30 cellular contexts compared by ENCODE assay signal in the genomic region with DNA sequence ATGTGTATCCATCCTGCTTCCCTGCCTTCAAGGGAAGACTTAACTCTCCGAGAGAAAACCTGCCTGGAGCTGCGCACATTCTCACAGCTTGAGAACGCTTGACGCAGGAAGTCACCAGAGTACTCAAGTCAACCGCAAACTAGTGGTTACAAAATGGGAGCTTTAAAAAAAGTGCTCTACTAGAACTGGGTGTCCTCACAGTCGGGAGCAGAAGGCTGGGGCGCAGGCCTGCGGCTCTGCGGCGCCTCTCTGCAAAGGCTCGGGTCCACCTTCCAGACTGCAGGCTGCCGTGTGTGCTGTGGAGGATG. TPM values are rescaled to one million over a fixed set of nuclear protein-coding genes. Genes with fewer than 3 reads are reported as not detected.
DNase-seq lines count a peak whose midpoint lies in the region; ATAC-seq, FAIRE-seq and TF ChIP-seq lines count a peak whose summit lies in the region.
"Had no signal": no experiment of that assay in that cellular context is flagged by ENCODE, and none has a peak within 500 bp of the region (broad histone marks: within the 10 kb centered on the region; RNA-seq: fewer than 3 reads in every experiment).

No MANE protein-coding gene starts in this region.

- no peaks in the 10 kb centered on the region for H4K20me1 ChIP-seq in mammary epithelial cell (ENCODE audit: insufficient read depth, low read length)
- H4K20me1 ChIP-seq in GM12878 (ENCODE audit: control insufficient read depth, insufficient read depth) = no peaks in the 10 kb centered on the region

- peaks cover 13% of the 10 kb centered on the region for H3K4me1 Mint-ChIP-seq in MCF 10A (ENCODE audit: insufficient read depth, unreplicated experiment)
- H3K4me1 Mint-ChIP-seq in stimulated activated naive B cell treated with anti-CD40 and anti-IgM and Interleukin-4, amounts not matched to agents 10 μg/mL and 1 μg/mL and 100 μg/mL, for 72 hours = peaks cover 21 to 44% of the 10 kb centered on the region in 2 donors

- H3K36me3 ChIP-seq in mammary epithelial cell (ENCODE audit: insufficient read depth, low read length) (no peaks in the 10 kb centered on the region), GM12878 (ENCODE audit: control insufficient read depth in 2 of 2, insufficient read depth in 2 of 2, low read length in 1 of 2) (peaks cover 0 to 14% of the 10 kb centered on the region in 2 experiments; a peak in 2 of 4 replicates)

- DNase-seq in mammary epithelial cell (no peak), MCF 10A (ENCODE audit: unreplicated experiment) (no peak), NB4 (ENCODE audit: low read depth) (peak; percentile 71), GM12878 (ENCODE audit: low read depth, low spot score) (no peak), AG08396 (ENCODE audit: low spot score) (no peak)
- DNase-seq in stimulated activated naive B cell treated with anti-CD40 and anti-IgM and Interleukin-4, amounts not matched to agents 10 μg/mL and 1 μg/mL and 100 μg/mL, for 72 hours = no peak
- DNase-seq: activated CD4-positive, alpha-beta T cell treated with anti-CD3 and anti-CD28 coated beads, Interleukin-2, amount 50 U/mL, for 4 hours; activated naive CD4-positive, alpha-beta T cell treated with anti-CD3 and anti-CD28 coated beads, Interleukin-2, amount 50 U/mL, for 16 hours; amniotic stem cell; CD8-positive, alpha-beta memory T cell; effector memory CD4-positive, alpha-beta T cell; foreskin fibroblast; left colon; MG63; naive thymus-derived CD4-positive, alpha-beta T cell; NCI-H146; NCI-H2107; NCI-H446; NCI-H774; PC-3; psoas muscle; Right ventricle myocardium superior; stimulated activated naive CD8-positive, alpha-beta T cell treated with anti-CD3 and anti-CD28 coated beads, Interleukin-15, Interleukin-2, amounts not matched to agents 100 U/mL and 50 U/mL, for 24 hours; thyroid gland had no signal

- RAD21 ChIA-PET in GM12878 (lab: Charles Lee; ENCODE audit: unreplicated experiment) = interaction anchor here (2.0 to 3.6 kb wide), 2 partner anchors 16 to 230 kb away, joined by 6 to 28 read pairs; a partner anchor contains a TSS

- H2AFZ ChIP-seq in mammary epithelial cell (ENCODE audit: low read depth, low read length) = no peak overlapping the region
- no peak overlapping the region for H2AFZ ChIP-seq in GM12878 (ENCODE audit: control insufficient read depth, low read depth, low read length)

- H3K79me2 ChIP-seq in mammary epithelial cell (ENCODE audit: insufficient read depth, low read length) (no peaks in the 10 kb centered on the region), GM12878 (ENCODE audit: control insufficient read depth, insufficient read depth, low read length) (no peaks in the 10 kb centered on the region)

- H3K9me3 Mint-ChIP-seq in MCF 10A (ENCODE audit: unreplicated experiment) = no peaks in the 10 kb centered on the region
- H3K9me3 Mint-ChIP-seq in stimulated activated naive B cell treated with anti-CD40 and anti-IgM and Interleukin-4, amounts not matched to agents 10 μg/mL and 1 μg/mL and 100 μg/mL, for 72 hours = no peaks in the 10 kb centered on the region
- H3K9me3 Mint-ChIP-seq: CD8-positive, alpha-beta memory T cell; naive thymus-derived CD4-positive, alpha-beta T cell had no signal

- H3K9me3 ChIP-seq in mammary epithelial cell (replicated peaks; ENCODE audit: insufficient read depth, low read length) = no peaks in the 10 kb centered on the region
- no peaks in the 10 kb centered on the region for H3K9me3 ChIP-seq in GM12878 (replicated peaks; ENCODE audit: control insufficient read depth, insufficient read depth, low read length)
- H3K9me3 ChIP-seq: MG63, psoas muscle, thyroid gland, vagina had no signal

- TF ChIP-seq CTCF in mammary epithelial cell (conservative IDR thresholded peaks at IDR 0.05 in 1 of 2, IDR thresholded peaks at IDR 0.05 in 1 of 2; ENCODE audit: extremely low read depth in 1 of 2, insufficient read depth in 1 of 2, low read depth in 1 of 2, low read length in 2 of 2) = no peak
- no peak for TF ChIP-seq CTCF in MCF 10A (IDR thresholded peaks at IDR 0.05; ENCODE audit: unreplicated experiment)
- no peak for TF ChIP-seq CTCF in NB4 (IDR thresholded peaks at IDR 0.05; ENCODE audit: low read depth, low read length)
- no peak for TF ChIP-seq CTCF in GM12878 (IDR thresholded peaks at IDR 0.05 in 2 of 3, conservative IDR thresholded peaks at IDR 0.05 in 1 of 3; ENCODE audit: control insufficient read depth in 2 of 3, extremely low read depth in 1 of 3, insufficient read depth in 1 of 3, low read depth in 3 of 3, low read length in 3 of 3)

- dilution Hi-C loops in mammary epithelial cell (cut with HindIII; ENCODE audit: low sequenced_read_pairs) = no loop called here

- peaks cover 19% of the 10 kb centered on the region for H3K36me3 Mint-ChIP-seq in MCF 10A (ENCODE audit: insufficient read depth, unreplicated experiment)
- H3K36me3 Mint-ChIP-seq in stimulated activated naive B cell treated with anti-CD40 and anti-IgM and Interleukin-4, amounts not matched to agents 10 μg/mL and 1 μg/mL and 100 μg/mL, for 72 hours = peaks cover 27 to 62% of the 10 kb centered on the region in 2 donors

- POLR2A ChIA-PET in MCF 10A (lab: Yijun Ruan, JAX) = interaction anchor here (0.9 kb wide), 1 partner anchor 15 kb away, joined by 4 read pairs; no protein-coding TSS in a partner anchor
- POLR2A ChIA-PET in GM12878 (lab: Charles Lee) = no interaction called here

- H3K27ac Mint-ChIP-seq in MCF 10A (ENCODE audit: low read depth, unreplicated experiment) = no peak overlapping the region
- H3K27ac Mint-ChIP-seq in stimulated activated naive B cell treated with anti-CD40 and anti-IgM and Interleukin-4, amounts not matched to agents 10 μg/mL and 1 μg/mL and 100 μg/mL, for 72 hours = peak overlapping the region; percentile 88

- no peak for TF ChIP-seq RAD21 in GM12878 (IDR thresholded peaks at IDR 0.05; ENCODE audit: insufficient read depth, low read depth, low read length)

- no peak for TF ChIP-seq EP300 in GM12878 (IDR thresholded peaks at IDR 0.05; ENCODE audit: borderline replicate concordance in 1 of 2, control insufficient read depth in 1 of 2, low read depth in 2 of 2, low read length in 2 of 2)

- H3K27me3 ChIP-seq in mammary epithelial cell (ENCODE audit: insufficient read depth, low read length) (no peaks in the 10 kb centered on the region), GM12878 (replicated peaks in 1 of 2; ENCODE audit: control insufficient read depth in 2 of 2, insufficient read depth in 2 of 2, low read length in 1 of 2) (no peaks in the 10 kb centered on the region)
- H3K27me3 ChIP-seq: MG63, thyroid gland, vagina had no signal

- BruUV-seq in mammary epithelial cell (replicated peaks; lab: Mats Ljungman, UMichigan) = TSS peak; percentile 48
- BruUV-seq in MCF 10A (replicated peaks; lab: Mats Ljungman, UMichigan) = no TSS peak
- TSS peak; percentile 47 for BruUV-seq in GM12878 (replicated peaks; lab: Mats Ljungman, UMichigan)

- intact Hi-C loops in mammary epithelial cell (cut with micrococcal nuclease) (loop anchor here (5.0 kb wide), 1 partner anchor 711 kb away; no protein-coding TSS in a partner anchor), MCF 10A (cut with micrococcal nuclease) (loop anchor here (5.0 kb wide), 1 partner anchor 231 kb away; no protein-coding TSS in a partner anchor), GM12878 (cut with micrococcal nuclease; ENCODE audit: unreplicated experiment) (no loop called here)

- FAIRE-seq in GM12878 (lab: Jason Lieb, UNC) = no peak
- FAIRE-seq: colon had no signal

- in situ Hi-C loops in mammary epithelial cell (cut with MboI; ENCODE audit: low sequenced_read_pairs in 2 of 2) (no loop called here), GM12878 (cut with MboI) (no loop called here)

- no peak overlapping the region for H3K4me2 ChIP-seq in mammary epithelial cell (ENCODE audit: insufficient read depth, low read depth, low read length)
- H3K4me2 ChIP-seq in GM12878 (ENCODE audit: control insufficient read depth, insufficient read depth) = no peak overlapping the region

- SMC1A ChIA-PET in GM12878 (lab: Charles Lee; ENCODE audit: uncharacterized antibody, unreplicated experiment) = interaction anchor here (1.1 kb wide), 1 partner anchor 288 kb away, joined by 3 read pairs; no protein-coding TSS in a partner anchor

- H3K4me1 ChIP-seq in mammary epithelial cell (ENCODE audit: insufficient read depth, low read length) = peaks cover 16% of the 10 kb centered on the region
- peaks cover 16% of the 10 kb centered on the region for H3K4me1 ChIP-seq in GM12878 (ENCODE audit: control insufficient read depth, insufficient read depth, low read length)
- H3K4me1 ChIP-seq: thyroid gland had no signal

- no peak overlapping the region for H3K4me3 Mint-ChIP-seq in MCF 10A (ENCODE audit: unreplicated experiment)
- no peak overlapping the region for H3K4me3 Mint-ChIP-seq in stimulated activated naive B cell treated with anti-CD40 and anti-IgM and Interleukin-4, amounts not matched to agents 10 μg/mL and 1 μg/mL and 100 μg/mL, for 72 hours
- H3K4me3 Mint-ChIP-seq: CD8-positive, alpha-beta memory T cell; naive thymus-derived CD4-positive, alpha-beta T cell had no signal

- whole genome bisulfite sequencing in mammary epithelial cell (ENCODE audit: low coverage, missing lambda C conversion rate) = 94% methylated on average over 10 of the region's 12 CpGs
- WGBS in GM12878 (ENCODE audit: insufficient coverage, insufficient replicate concordance, low lambda C conversion rate, missing lambda C conversion rate) = 85% methylated on average over 12 of the region's 12 CpGs

- H3K27me3 Mint-ChIP-seq in MCF 10A (ENCODE audit: insufficient read depth, unreplicated experiment) = no peaks in the 10 kb centered on the region
- H3K27me3 Mint-ChIP-seq in stimulated activated naive B cell treated with anti-CD40 and anti-IgM and Interleukin-4, amounts not matched to agents 10 μg/mL and 1 μg/mL and 100 μg/mL, for 72 hours = no peaks in the 10 kb centered on the region
- H3K27me3 Mint-ChIP-seq: CD8-positive, alpha-beta memory T cell; naive thymus-derived CD4-positive, alpha-beta T cell had no signal

- H3K4me3 ChIP-seq in mammary epithelial cell (replicated peaks in 1 of 3; ENCODE audit: insufficient read depth in 1 of 3, low read depth in 2 of 3, low read length in 3 of 3) (no peak overlapping the region), NB4 (ENCODE audit: low read depth, low read length) (no peak overlapping the region), GM12878 (no peak overlapping the region)
- H3K4me3 ChIP-seq: K562, MG63, psoas muscle, thyroid gland, vagina had no signal

- H3K27ac ChIP-seq in mammary epithelial cell (ENCODE audit: insufficient read depth, low read depth, low read length) (no peak overlapping the region), GM12878 (ENCODE audit: control insufficient read depth, insufficient read depth) (no peak overlapping the region)
- H3K27ac ChIP-seq: vagina had no signal

- TF ChIP-seq POLR2A in NB4 (IDR thresholded peaks at IDR 0.05; ENCODE audit: extremely low read depth, insufficient read length) (no peak), GM12878 (IDR thresholded peaks at IDR 0.05; ENCODE audit: low read depth, low read length) (no peak; the same call in 1 of the 2 replicates)

- CTCF ChIA-PET in mammary epithelial cell (lab: Charles Lee; ENCODE audit: low non-redundant PET) (no interaction called here), MCF 10A (lab: Yijun Ruan, JAX) (interaction anchor here (0.8 to 3.8 kb wide), 2 partner anchors 45 to 230 kb away, joined by 4 to 36 read pairs; no protein-coding TSS in a partner anchor), GM12878 (lab: Yijun Ruan, JAX) (interaction anchor here (0.6 to 4.3 kb wide), 4 partner anchors 9 to 339 kb away, joined by 3 to 48 read pairs (median 4); no protein-coding TSS in a partner anchor)

- no peak overlapping the region for H3K9ac ChIP-seq in mammary epithelial cell (ENCODE audit: insufficient read depth, low read length)
- no peak overlapping the region for H3K9ac ChIP-seq in GM12878 (ENCODE audit: control insufficient read depth, insufficient read depth, low read length)

- no peak for ATAC-seq in GM12878
- no peak for ATAC-seq in stimulated activated naive B cell treated with anti-CD40 and anti-IgM and Interleukin-4, amounts not matched to agents 10 μg/mL and 1 μg/mL and 100 μg/mL, for 72 hours (replicated peaks)
- no peak for ATAC-seq in HG03460 (IDR thresholded peaks at IDR 0.05; ENCODE audit: unreplicated experiment)
- ATAC-seq in SK-N-SH treated with all-trans-retinoic acid at 6 μM for 48 hours = no peak
- ATAC-seq: esophagus mucosa; left colon; naive thymus-derived CD4-positive, alpha-beta T cell; PC-3; stimulated activated naive CD8-positive, alpha-beta T cell treated with anti-CD3 and anti-CD28 coated beads, Interleukin-15, Interleukin-2, amounts not matched to agents 100 U/mL and 50 U/mL, for 24 hours had no signal

RNA-seq across cellular contexts. Expression of a gene that starts 13.7 kb away (rescaled TPM):
- total RNA-seq in mammary epithelial cell = 10 to 100 TPM; 12.3 to 25.4 TPM
- polyA plus RNA-seq in mammary epithelial cell = 74.2 TPM
- 30.1 TPM for polyA minus RNA-seq in mammary epithelial cell
- 21.5 and 25.0 TPM in 2 replicates for total RNA-seq in MCF 10A (2022)
- 36.6 and 37.1 TPM in 2 replicates for total RNA-seq in GM12878 (2013; cell fraction: nucleolus; rRNA removed)
- 166 and 179 TPM in 2 replicates for total RNA-seq in GM12878 (2014; rRNA removed)
- 56.4 and 65.9 TPM in 2 replicates for total RNA-seq in GM12878 (2014; rRNA removed; fragmentation: Illumina TruSeq; extraction: Trizol)
- total RNA-seq in GM12878 (2021) = 126 and 131 TPM in 2 replicates
- polyA plus RNA-seq in GM12878 (2011; ENCODE audit: low read depth) = 51.7 TPM
- 79.3 and 145 TPM in 2 replicates for polyA plus RNA-seq in GM12878 (2011; rRNA removed)
- 332 and 398 TPM in 2 replicates for polyA plus RNA-seq in GM12878 (2011; cell fraction: cytosol; rRNA removed)
- polyA plus RNA-seq in GM12878 (2011; cell fraction: nucleus; rRNA removed) = 195 and 197 TPM in 2 replicates
- polyA plus RNA-seq in GM12878 (2012) = 71.3 and 110 TPM in 2 replicates
- 30.8 and 38.9 TPM in 2 replicates for polyA plus RNA-seq in GM12878 (2014; fragmentation: Illumina TruSeq; extraction: Trizol)
- 10 to 100 TPM in 1 of 2 experiments, 1 to 10 TPM in 1; 7.9 to 16.9 TPM for polyA plus RNA-seq in GM12878 (2014; fragmentation: Nextera tagmentation; extraction: Ambion mirVana)
- 241 and 247 TPM in 2 replicates for polyA plus RNA-seq in GM12878 (2014; rRNA removed)
- polyA plus RNA-seq in GM12878 (2016; fragmentation: Nextera tagmentation; extraction: Ambion mirVana) = 100 to 1,000 TPM; 186 to 203 TPM
- polyA minus RNA-seq in GM12878 (2011; rRNA and poly(A)+ RNA removed) = 35.4 and 90.0 TPM in 2 replicates
- 31.7 and 32.0 TPM in 2 replicates for polyA minus RNA-seq in GM12878 (2011; cell fraction: cytosol; rRNA and poly(A)+ RNA removed)
- polyA minus RNA-seq in GM12878 (2011; cell fraction: nucleus; rRNA and poly(A)+ RNA removed) = 8.3 and 16.3 TPM in 2 replicates
